11 cellular contexts compared by ENCODE assay signal in genomic region chr15:33031324-33031736, GRCh38.
DNase-seq lines count a peak whose midpoint lies in the region; ATAC-seq and TF ChIP-seq lines count a peak whose summit lies in the region.
"Had no signal": no experiment of that assay in that cellular context is flagged by ENCODE, and none has a peak within 500 bp of the region (broad histone marks: within the 10 kb centered on the region; RNA-seq: fewer than 3 reads in every experiment).

No MANE protein-coding gene starts in this region.

- no peak for TF ChIP-seq CTCF in brain (conservative IDR thresholded peaks at IDR 0.05)

- H3K4me1 Mint-ChIP-seq in brain = peaks cover 35% of the 10 kb centered on the region
- H3K4me1 Mint-ChIP-seq in activated T-helper 1 cell treated with anti-CD3 and anti-CD28 coated beads, Interleukin-12 subunit alpha, Interleukin-12 subunit beta, Interleukin-2, Interleukin-4 antibody, amounts not matched to agents 30 ng/mL and 10 ng/mL and 1 ng/mL, durations not matched to agents 14 hours and 24 hours and 36 hours (ENCODE audit: low read depth) = no peaks in the 10 kb centered on the region

- no peaks in the 10 kb centered on the region for H3K36me3 Mint-ChIP-seq in brain
- H3K36me3 Mint-ChIP-seq in activated T-helper 1 cell treated with anti-CD3 and anti-CD28 coated beads, Interleukin-12 subunit alpha, Interleukin-12 subunit beta, Interleukin-2, Interleukin-4 antibody, amounts not matched to agents 30 ng/mL and 10 ng/mL and 1 ng/mL, durations not matched to agents 14 hours and 24 hours and 36 hours (ENCODE audit: low read depth) = no peaks in the 10 kb centered on the region

- peak overlapping the region in 4 of 5 experiments; percentile 48 to 85 (median 73) for H3K27ac Mint-ChIP-seq in brain
- no peak overlapping the region for H3K27ac Mint-ChIP-seq in activated T-helper 1 cell treated with anti-CD3 and anti-CD28 coated beads, Interleukin-12 subunit alpha, Interleukin-12 subunit beta, Interleukin-2, Interleukin-4 antibody, amounts not matched to agents 30 ng/mL and 10 ng/mL and 1 ng/mL, durations not matched to agents 14 hours and 24 hours and 36 hours
- H3K27ac Mint-ChIP-seq: activated T-cell treated with anti-CD3 and anti-CD28 coated beads, Interleukin-2, amount 50 U/mL, for 72 hours had no signal

- peaks cover 0 to 4% (median 0%) of the 10 kb centered on the region in 5 experiments for H3K9me3 Mint-ChIP-seq in brain
- H3K9me3 Mint-ChIP-seq in activated T-helper 1 cell treated with anti-CD3 and anti-CD28 coated beads, Interleukin-12 subunit alpha, Interleukin-12 subunit beta, Interleukin-2, Interleukin-4 antibody, amounts not matched to agents 30 ng/mL and 10 ng/mL and 1 ng/mL, durations not matched to agents 14 hours and 24 hours and 36 hours = no peaks in the 10 kb centered on the region
- H3K9me3 Mint-ChIP-seq: activated T-cell treated with anti-CD3 and anti-CD28 coated beads, Interleukin-2, amount 50 U/mL, for 72 hours had no signal

- H3K4me3 Mint-ChIP-seq in brain = no peak overlapping the region
- no peak overlapping the region for H3K4me3 Mint-ChIP-seq in activated T-helper 1 cell treated with anti-CD3 and anti-CD28 coated beads, Interleukin-12 subunit alpha, Interleukin-12 subunit beta, Interleukin-2, Interleukin-4 antibody, amounts not matched to agents 30 ng/mL and 10 ng/mL and 1 ng/mL, durations not matched to agents 14 hours and 24 hours and 36 hours
- H3K4me3 Mint-ChIP-seq: activated T-cell treated with anti-CD3 and anti-CD28 coated beads, Interleukin-2, amount 50 U/mL, for 72 hours had no signal

- H3K27me3 Mint-ChIP-seq in brain = peaks cover 9% of the 10 kb centered on the region
- H3K27me3 Mint-ChIP-seq in activated T-helper 1 cell treated with anti-CD3 and anti-CD28 coated beads, Interleukin-12 subunit alpha, Interleukin-12 subunit beta, Interleukin-2, Interleukin-4 antibody, amounts not matched to agents 30 ng/mL and 10 ng/mL and 1 ng/mL, durations not matched to agents 14 hours and 24 hours and 36 hours (ENCODE audit: insufficient read depth) = peaks cover 6% of the 10 kb centered on the region

- intact Hi-C loops in activated T-helper 1 cell treated with anti-CD3 and anti-CD28 coated beads, Interleukin-12 subunit alpha, Interleukin-12 subunit beta, Interleukin-2, Interleukin-4 antibody, amounts not matched to agents 30 ng/mL and 10 ng/mL and 1 ng/mL, durations not matched to agents 14 hours and 24 hours and 36 hours (cut with micrococcal nuclease) = no loop called here

- ATAC-seq in HG03457 (IDR thresholded peaks at IDR 0.05; ENCODE audit: unreplicated experiment) = no peak
- ATAC-seq: activated T-cell treated with anti-CD3 and anti-CD28 coated beads, Interleukin-2, amount 50 U/mL, for 72 hours had no signal

- DNase-seq in Daoy (ENCODE audit: low read depth) (peak; percentile 85), NCI-H2171 (lab: John Stamatoyannopoulos, UW) (peak; percentile 80), occipital lobe (lab: John Stamatoyannopoulos, UW) (peak; percentile 18), NCI-H187 treated with DMSO at 0.1 percent for 48 hours (lab: John Stamatoyannopoulos, UW) (no peak)
- DNase-seq in stimulated activated naive CD4-positive, alpha-beta T cell (lab: John Stamatoyannopoulos, UW) = no peak
- DNase-seq in activated T-helper 1 cell treated with anti-CD3 and anti-CD28 coated beads, Interleukin-12 subunit alpha, Interleukin-12 subunit beta, Interleukin-2, Interleukin-4 antibody, amounts not matched to agents 30 ng/mL and 10 ng/mL and 1 ng/mL, durations not matched to agents 14 hours and 24 hours and 36 hours (ENCODE audit: low spot score) = no peak
- DNase-seq: activated T-cell treated with anti-CD3 and anti-CD28 coated beads, Interleukin-2, amount 50 U/mL, for 72 hours; DND-41; KG1 had no signal

Comparison
In these comparisons a context has a peak if more than half of its experiments do, and no peak if none do; other contexts are left out.
1. DNase-seq: peak in Daoy (single experiment), NCI-H2171 (single experiment) and occipital lobe (single experiment); none in NCI-H187 treated with DMSO at 0.1 percent for 48 hours (single experiment), stimulated activated naive CD4-positive, alpha-beta T cell (0 of 6) and activated T-helper 1 cell treated with anti-CD3 and anti-CD28 coated beads, Interleukin-12 subunit alpha, Interleukin-12 subunit beta, Interleukin-2, Interleukin-4 antibody, amounts not matched to agents 30 ng/mL and 10 ng/mL and 1 ng/mL, durations not matched to agents 14 hours and 24 hours and 36 hours (single experiment).